ENCODE assay signal across 8 cellular contexts in the genomic region with DNA sequence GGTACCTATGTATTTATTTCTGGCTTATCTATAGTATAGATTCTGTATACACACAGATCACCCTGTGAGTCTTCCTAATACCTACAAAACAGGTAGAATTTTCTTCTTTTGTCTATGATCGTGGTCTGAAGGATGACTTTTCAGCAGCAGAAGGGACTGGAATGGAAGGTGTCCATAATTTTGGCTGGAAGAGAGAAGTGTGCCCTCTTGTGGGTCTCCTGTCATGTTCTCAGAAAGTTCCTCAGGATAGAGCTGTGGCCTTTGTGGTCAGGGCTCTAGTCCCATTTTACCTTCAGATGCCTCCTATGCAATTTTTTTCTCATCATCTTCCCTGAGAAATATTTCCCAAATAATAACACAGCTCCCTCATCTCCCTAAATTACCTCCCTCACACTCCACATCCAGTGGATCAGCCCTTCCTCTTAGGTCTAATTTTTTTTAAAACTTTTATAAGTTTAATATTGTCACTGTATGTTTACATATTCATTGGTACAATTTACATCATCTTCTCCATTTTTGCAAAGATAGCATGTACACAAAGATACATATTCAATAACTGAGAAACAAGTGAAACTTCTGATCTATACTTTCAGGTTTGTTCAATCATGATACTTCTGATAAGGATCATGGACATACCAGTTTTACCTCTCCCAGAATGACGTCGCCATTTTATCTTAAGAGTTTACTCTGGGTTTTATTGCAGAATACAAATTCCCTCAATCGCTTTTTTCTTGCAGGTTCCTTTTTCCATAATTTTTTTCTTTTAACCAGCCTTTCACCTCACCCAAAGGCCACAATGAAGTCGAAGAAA.
DNase-seq lines count a peak whose midpoint lies in the region; ATAC-seq and TF ChIP-seq lines count a peak whose summit lies in the region.

No MANE protein-coding gene starts in this region.

- TF ChIP-seq CTCF in SK-N-SH (IDR thresholded peaks at IDR 0.05) (peak; percentile 62), progenitor cell of endocrine pancreas (IDR thresholded peaks at IDR 0.05; ENCODE audit: unreplicated experiment) (peak; percentile 41)

- peaks cover 21% of the 10 kb centered on the region for H3F3A ChIP-seq in SK-N-SH (replicated peaks; ENCODE audit: insufficient read depth)

- no peak overlapping the region for H3K4me3 ChIP-seq in SK-N-SH (ENCODE audit: low read depth in 2 of 2, low read length in 1 of 2)

- H3K79me2 ChIP-seq in SK-N-SH (ENCODE audit: insufficient read depth): no peaks in the 10 kb centered on the region

- H4K20me1 ChIP-seq in SK-N-SH (ENCODE audit: insufficient read depth): no peaks in the 10 kb centered on the region

- no peak overlapping the region; a peak in 1 of 4 replicates for H3K27ac ChIP-seq in SK-N-SH (ENCODE audit: low read depth in 2 of 2, low read length in 1 of 2)

- intact Hi-C loops in left ventricle myocardium superior (cut with micrococcal nuclease): loop anchor here (10.0 kb wide), 1 partner anchor 81 kb away; no protein-coding TSS in a partner anchor

- H3K9me2 ChIP-seq in SK-N-SH: no peaks in the 10 kb centered on the region

- no peak overlapping the region for H3K9ac ChIP-seq in SK-N-SH

- no peak for ATAC-seq in SK-N-SH treated with all-trans-retinoic acid at 6 μM for 48 hours
- no peak for ATAC-seq in GM21447 (IDR thresholded peaks at IDR 0.05; ENCODE audit: unreplicated experiment)
- no peak for ATAC-seq in GM18519 (IDR thresholded peaks at IDR 0.05; ENCODE audit: low FRiP score, unreplicated experiment)
- no peak for ATAC-seq in left ventricle myocardium superior

- peaks cover 10% of the 10 kb centered on the region for H3K4me1 Mint-ChIP-seq in progenitor cell of endocrine pancreas (ENCODE audit: low read depth)

- no peak overlapping the region for H3K4me3 Mint-ChIP-seq in progenitor cell of endocrine pancreas (ENCODE audit: low read depth)

- no peak overlapping the region for H3K4me2 ChIP-seq in SK-N-SH

- DNase-seq in SK-N-SH (peak; percentile 46), NCI-H2196 (lab: John Stamatoyannopoulos, UW; ENCODE audit: unreplicated experiment) (peak; percentile 10), dermis blood vessel endothelial cell (peak; percentile 81), progenitor cell of endocrine pancreas (ENCODE audit: low spot score, unreplicated experiment) (no peak), left ventricle myocardium superior (no peak)

- no peaks in the 10 kb centered on the region for H3K36me3 Mint-ChIP-seq in progenitor cell of endocrine pancreas (ENCODE audit: insufficient read depth)

- POLR2A ChIA-PET in SK-N-SH (lab: Yijun Ruan, JAX): interaction anchor here (0.6 kb wide), 1 partner anchor 78 kb away, joined by 3 read pairs; no protein-coding TSS in a partner anchor

- no peak overlapping the region for H2AFZ ChIP-seq in SK-N-SH (ENCODE audit: low read depth)

- no peak overlapping the region for H3K27ac Mint-ChIP-seq in progenitor cell of endocrine pancreas

- H3K27me3 ChIP-seq in SK-N-SH (ENCODE audit: insufficient read depth): no peaks in the 10 kb centered on the region

- no peaks in the 10 kb centered on the region for H3K9me3 ChIP-seq in SK-N-SH

- H3K4me1 ChIP-seq in SK-N-SH (ENCODE audit: control insufficient read depth in 1 of 2, insufficient read depth in 2 of 2, low read depth in 1 of 2, low read length in 1 of 2): peaks cover 9% of the 10 kb centered on the region in 2 experiments; a peak in 3 of 4 replicates

- CTCF ChIA-PET in SK-N-SH (lab: Yijun Ruan, JAX): interaction anchor here (0.5 to 8.6 kb wide), 14 partner anchors 18 to 471 kb away, joined by 3 to 213 read pairs (median 4); no protein-coding TSS in a partner anchor

- 82% methylated on average over 5 of the region's 5 CpGs for WGBS in SK-N-SH (ENCODE audit: low lambda C conversion rate)

- H3K36me3 ChIP-seq in SK-N-SH (replicated peaks in 1 of 2; ENCODE audit: control insufficient read depth in 1 of 2, insufficient read depth in 2 of 2, low read length in 1 of 2): no peaks in the 10 kb centered on the region

- no peaks in the 10 kb centered on the region for H3K9me3 Mint-ChIP-seq in progenitor cell of endocrine pancreas (ENCODE audit: low read depth)

- peak; percentile 71 for TF ChIP-seq RAD21 in SK-N-SH (IDR thresholded peaks at IDR 0.05; ENCODE audit: low read length)

- no peak for TF ChIP-seq EP300 in SK-N-SH (IDR thresholded peaks at IDR 0.05; ENCODE audit: borderline replicate concordance in 1 of 2, low read depth in 1 of 2, low read length in 1 of 2)

- peaks cover 14% of the 10 kb centered on the region for H3K27me3 Mint-ChIP-seq in progenitor cell of endocrine pancreas

TF ChIP-seq in SK-N-SH, 30 proteins besides CTCF, POLR2A, EP300 and RAD21:
- TF ChIP-seq SMC3 (IDR thresholded peaks at IDR 0.05; ENCODE audit: low read depth, low read length): peak; percentile 71
- TF ChIP-seq MXI1 (IDR thresholded peaks at IDR 0.05; ENCODE audit: low read depth, low read length): no peak

TF ChIP-seq in SK-N-SH treated with all-trans-retinoic acid at 6 μM for 48 hours, 23 proteins besides CTCF, POLR2A, EP300 and RAD21 (continues in another document):
- TF ChIP-seq BACH2 (CRISPR knock-in tag; IDR thresholded peaks at IDR 0.05; ENCODE audit: borderline replicate concordance) (no peak), ZFP3 (CRISPR knock-in tag; IDR thresholded peaks at IDR 0.05) (no peak), OSR1 (CRISPR knock-in tag; IDR thresholded peaks at IDR 0.05) (no peak), ZNF70 (CRISPR knock-in tag; IDR thresholded peaks at IDR 0.05) (no peak), TCF4 (CRISPR knock-in tag; IDR thresholded peaks at IDR 0.05; ENCODE audit: borderline replicate concordance) (no peak), ESRRG (CRISPR knock-in tag; IDR thresholded peaks at IDR 0.05) (no peak), ZC3H10 (CRISPR knock-in tag; IDR thresholded peaks at IDR 0.05) (no peak), ZNF565 (CRISPR knock-in tag; conservative IDR thresholded peaks at IDR 0.05; ENCODE audit: low read depth) (no peak)
- TF ChIP-seq, protein P1, sequence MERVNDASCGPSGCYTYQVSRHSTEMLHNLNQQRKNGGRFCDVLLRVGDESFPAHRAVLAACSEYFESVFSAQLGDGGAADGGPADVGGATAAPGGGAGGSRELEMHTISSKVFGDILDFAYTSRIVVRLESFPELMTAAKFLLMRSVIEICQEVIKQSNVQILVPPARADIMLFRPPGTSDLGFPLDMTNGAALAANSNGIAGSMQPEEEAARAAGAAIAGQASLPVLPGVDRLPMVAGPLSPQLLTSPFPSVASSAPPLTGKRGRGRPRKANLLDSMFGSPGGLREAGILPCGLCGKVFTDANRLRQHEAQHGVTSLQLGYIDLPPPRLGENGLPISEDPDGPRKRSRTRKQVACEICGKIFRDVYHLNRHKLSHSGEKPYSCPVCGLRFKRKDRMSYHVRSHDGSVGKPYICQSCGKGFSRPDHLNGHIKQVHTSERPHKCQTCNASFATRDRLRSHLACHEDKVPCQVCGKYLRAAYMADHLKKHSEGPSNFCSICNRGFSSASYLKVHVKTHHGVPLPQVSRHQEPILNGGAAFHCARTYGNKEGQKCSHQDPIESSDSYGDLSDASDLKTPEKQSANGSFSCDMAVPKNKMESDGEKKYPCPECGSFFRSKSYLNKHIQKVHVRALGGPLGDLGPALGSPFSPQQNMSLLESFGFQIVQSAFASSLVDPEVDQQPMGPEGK (CRISPR knock-in tag; IDR thresholded peaks at IDR 0.05; ENCODE audit: borderline replicate concordance): no peak
- TF ChIP-seq, protein P2, sequence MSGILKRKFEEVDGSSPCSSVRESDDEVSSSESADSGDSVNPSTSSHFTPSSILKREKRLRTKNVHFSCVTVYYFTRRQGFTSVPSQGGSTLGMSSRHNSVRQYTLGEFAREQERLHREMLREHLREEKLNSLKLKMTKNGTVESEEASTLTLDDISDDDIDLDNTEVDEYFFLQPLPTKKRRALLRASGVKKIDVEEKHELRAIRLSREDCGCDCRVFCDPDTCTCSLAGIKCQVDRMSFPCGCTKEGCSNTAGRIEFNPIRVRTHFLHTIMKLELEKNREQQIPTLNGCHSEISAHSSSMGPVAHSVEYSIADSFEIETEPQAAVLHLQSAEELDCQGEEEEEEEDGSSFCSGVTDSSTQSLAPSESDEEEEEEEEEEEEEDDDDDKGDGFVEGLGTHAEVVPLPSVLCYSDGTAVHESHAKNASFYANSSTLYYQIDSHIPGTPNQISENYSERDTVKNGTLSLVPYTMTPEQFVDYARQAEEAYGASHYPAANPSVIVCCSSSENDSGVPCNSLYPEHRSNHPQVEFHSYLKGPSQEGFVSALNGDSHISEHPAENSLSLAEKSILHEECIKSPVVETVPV (CRISPR knock-in tag; IDR thresholded peaks at IDR 0.05): no peak
- TF ChIP-seq, protein P3, sequence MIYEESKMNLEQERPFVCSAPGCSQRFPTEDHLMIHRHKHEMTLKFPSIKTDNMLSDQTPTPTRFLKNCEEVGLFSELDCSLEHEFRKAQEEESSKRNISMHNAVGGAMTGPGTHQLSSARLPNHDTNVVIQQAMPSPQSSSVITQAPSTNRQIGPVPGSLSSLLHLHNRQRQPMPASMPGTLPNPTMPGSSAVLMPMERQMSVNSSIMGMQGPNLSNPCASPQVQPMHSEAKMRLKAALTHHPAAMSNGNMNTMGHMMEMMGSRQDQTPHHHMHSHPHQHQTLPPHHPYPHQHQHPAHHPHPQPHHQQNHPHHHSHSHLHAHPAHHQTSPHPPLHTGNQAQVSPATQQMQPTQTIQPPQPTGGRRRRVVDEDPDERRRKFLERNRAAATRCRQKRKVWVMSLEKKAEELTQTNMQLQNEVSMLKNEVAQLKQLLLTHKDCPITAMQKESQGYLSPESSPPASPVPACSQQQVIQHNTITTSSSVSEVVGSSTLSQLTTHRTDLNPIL (CRISPR knock-in tag; IDR thresholded peaks at IDR 0.05; ENCODE audit: low read depth): no peak
- TF ChIP-seq, protein P4, sequence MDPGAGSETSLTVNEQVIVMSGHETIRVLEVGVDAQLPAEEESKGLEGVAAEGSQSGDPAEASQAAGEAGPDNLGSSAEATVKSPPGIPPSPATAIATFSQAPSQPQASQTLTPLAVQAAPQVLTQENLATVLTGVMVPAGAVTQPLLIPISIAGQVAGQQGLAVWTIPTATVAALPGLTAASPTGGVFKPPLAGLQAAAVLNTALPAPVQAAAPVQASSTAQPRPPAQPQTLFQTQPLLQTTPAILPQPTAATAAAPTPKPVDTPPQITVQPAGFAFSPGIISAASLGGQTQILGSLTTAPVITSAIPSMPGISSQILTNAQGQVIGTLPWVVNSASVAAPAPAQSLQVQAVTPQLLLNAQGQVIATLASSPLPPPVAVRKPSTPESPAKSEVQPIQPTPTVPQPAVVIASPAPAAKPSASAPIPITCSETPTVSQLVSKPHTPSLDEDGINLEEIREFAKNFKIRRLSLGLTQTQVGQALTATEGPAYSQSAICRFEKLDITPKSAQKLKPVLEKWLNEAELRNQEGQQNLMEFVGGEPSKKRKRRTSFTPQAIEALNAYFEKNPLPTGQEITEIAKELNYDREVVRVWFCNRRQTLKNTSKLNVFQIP (CRISPR knock-in tag; IDR thresholded peaks at IDR 0.05; ENCODE audit: borderline replicate concordance, low read depth): no peak

Comparison
In these comparisons a context has a peak if more than half of its experiments do, and no peak if none do; other contexts are left out.
1. DNase-seq: peak in SK-N-SH (single experiment), NCI-H2196 (single experiment) and dermis blood vessel endothelial cell (single experiment); none in progenitor cell of endocrine pancreas (single experiment) and left ventricle myocardium superior (single experiment).